ENCODE assay signal across 20 cellular contexts in genomic region chr1:241163363-241163762, GRCh38.
"Had no signal": no experiment of that assay in that cellular context is flagged by ENCODE, and none has a peak within 500 bp of the region (broad histone marks: within the 10 kb centered on the region; RNA-seq: fewer than 3 reads in every experiment).

No MANE protein-coding gene starts in this region.

- H3K4me3 ChIP-seq: heart left ventricle, mucosa of descending colon, sigmoid colon, skin epidermis, testis, tibial nerve, upper lobe of right lung, vagina had no signal

- H3K4me1 Mint-ChIP-seq: naive thymus-derived CD8-positive, alpha-beta T cell; stimulated activated naive B cell treated with anti-CD40 and anti-IgM and Interleukin-4, amounts not matched to agents 10 μg/mL and 1 μg/mL and 100 μg/mL, for 72 hours; stimulated activated naive CD8-positive, alpha-beta T cell treated with anti-CD3 and anti-CD28 coated beads, Interleukin-15, amount 100 ng/mL, for 72 hours had no signal

- H3K36me3 ChIP-seq: heart left ventricle, neutrophil, sigmoid colon, tibial nerve, upper lobe of right lung, vagina had no signal

- H3K27ac Mint-ChIP-seq: dendritic cell treated with granulocyte-macrophage colony-stimulating factor and Interleukin-4, amounts not matched to agents 40 ng/mL and 50 ng/mL, for 4 days; naive thymus-derived CD8-positive, alpha-beta T cell; stimulated activated naive B cell treated with anti-CD40 and anti-IgM and Interleukin-4, amounts not matched to agents 10 μg/mL and 1 μg/mL and 100 μg/mL, for 72 hours; stimulated activated naive CD8-positive, alpha-beta T cell treated with anti-CD3 and anti-CD28 coated beads, Interleukin-15, amount 100 ng/mL, for 72 hours had no signal

- H3K36me3 Mint-ChIP-seq: naive thymus-derived CD8-positive, alpha-beta T cell; stimulated activated naive B cell treated with anti-CD40 and anti-IgM and Interleukin-4, amounts not matched to agents 10 μg/mL and 1 μg/mL and 100 μg/mL, for 72 hours had no signal

- ATAC-seq: esophagus mucosa; heart left ventricle; left lobe of liver; mucosa of descending colon; naive thymus-derived CD8-positive, alpha-beta T cell; stimulated activated naive B cell treated with anti-CD40 and anti-IgM and Interleukin-4, amounts not matched to agents 10 μg/mL and 1 μg/mL and 100 μg/mL, for 72 hours; stimulated activated naive CD8-positive, alpha-beta T cell treated with anti-CD3 and anti-CD28 coated beads, Interleukin-15, amount 100 ng/mL, for 72 hours; upper lobe of right lung had no signal

- H3K27me3 ChIP-seq: heart left ventricle, neutrophil, sigmoid colon, testis, tibial nerve, upper lobe of right lung, vagina had no signal

- H3K4me1 ChIP-seq: heart left ventricle, sigmoid colon, testis, tibial nerve, upper lobe of right lung, vagina had no signal

- H3K9me3 ChIP-seq: mucosa of descending colon, neutrophil, sigmoid colon, testis, tibial nerve, upper lobe of right lung, vagina had no signal

- H3K27ac ChIP-seq: heart left ventricle, neutrophil, sigmoid colon, skin epidermis, testis, tibial nerve, upper lobe of right lung, vagina had no signal

- H3K4me3 Mint-ChIP-seq: dendritic cell treated with granulocyte-macrophage colony-stimulating factor and Interleukin-4, amounts not matched to agents 40 ng/mL and 50 ng/mL, for 4 days; naive thymus-derived CD8-positive, alpha-beta T cell; stimulated activated naive B cell treated with anti-CD40 and anti-IgM and Interleukin-4, amounts not matched to agents 10 μg/mL and 1 μg/mL and 100 μg/mL, for 72 hours; stimulated activated naive CD8-positive, alpha-beta T cell treated with anti-CD3 and anti-CD28 coated beads, Interleukin-15, amount 100 ng/mL, for 72 hours had no signal

- DNase-seq: heart left ventricle; islet precursor cell; mammary epithelial cell; mucosa of descending colon; naive thymus-derived CD8-positive, alpha-beta T cell; posterior cingulate gyrus; sigmoid colon; stimulated activated CD4-positive, alpha-beta T cell treated with anti-CD3 and anti-CD28 coated beads, Interleukin-2, amount 100 ng/mL, for 24 hours; stimulated activated CD4-positive, alpha-beta T cell treated with anti-CD3 and anti-CD28 coated beads, Interleukin-4, amount 100 ng/mL, for 4 hours; stimulated activated naive B cell treated with anti-CD40 and anti-IgM and Interleukin-4, amounts not matched to agents 10 μg/mL and 1 μg/mL and 100 μg/mL, for 72 hours; stimulated activated naive CD8-positive, alpha-beta T cell treated with anti-CD3 and anti-CD28 coated beads, Interleukin-15, amount 100 ng/mL, for 72 hours; testis; upper lobe of right lung had no signal

- H3K27me3 Mint-ChIP-seq: dendritic cell treated with granulocyte-macrophage colony-stimulating factor and Interleukin-4, amounts not matched to agents 40 ng/mL and 50 ng/mL, for 4 days; naive thymus-derived CD8-positive, alpha-beta T cell; stimulated activated naive B cell treated with anti-CD40 and anti-IgM and Interleukin-4, amounts not matched to agents 10 μg/mL and 1 μg/mL and 100 μg/mL, for 72 hours; stimulated activated naive CD8-positive, alpha-beta T cell treated with anti-CD3 and anti-CD28 coated beads, Interleukin-15, amount 100 ng/mL, for 72 hours had no signal
